10 cellular contexts compared by ENCODE assay signal in the genomic region with DNA sequence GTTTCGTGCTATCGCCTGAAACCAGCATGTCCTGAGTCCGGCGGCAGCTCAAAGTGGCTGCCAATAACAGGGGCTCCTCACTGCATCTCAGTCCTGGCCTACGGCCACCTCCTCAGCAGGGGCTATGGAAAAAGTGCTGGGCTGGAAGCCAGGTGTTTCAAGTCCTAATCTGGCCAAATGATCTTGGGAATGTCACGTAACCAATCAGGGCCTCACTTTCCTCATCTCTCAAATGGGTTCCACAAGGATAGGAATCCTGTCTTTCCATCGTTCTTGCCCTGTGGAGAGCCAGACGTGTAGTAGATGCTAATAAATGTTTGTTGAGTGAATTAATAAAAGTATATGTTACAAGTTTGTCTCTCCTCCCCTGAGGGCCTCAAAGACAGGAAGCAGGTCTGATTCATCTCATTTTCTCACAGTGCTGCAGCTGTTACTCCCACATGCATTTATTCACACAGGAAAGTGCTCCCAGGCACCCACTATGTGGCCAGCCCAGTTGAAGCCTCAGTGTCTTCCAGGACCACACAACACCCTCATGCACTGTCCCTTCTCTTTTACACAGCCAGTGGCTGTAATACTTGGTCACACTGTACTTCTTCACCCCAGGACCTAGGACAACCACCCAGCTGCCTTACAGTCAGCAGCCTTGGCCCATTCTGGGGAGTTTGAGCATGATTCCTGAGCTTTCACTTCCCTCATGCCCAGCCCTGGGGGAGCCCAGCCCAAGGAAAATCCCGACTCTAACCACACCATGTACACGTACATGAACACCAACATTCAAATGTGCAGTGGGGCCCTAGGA. TPM values are rescaled to one million over a fixed set of nuclear protein-coding genes. Genes with fewer than 3 reads are reported as not detected.
A peak's percentile ranks its signal among the peaks of the same experiment; 100 is the strongest.
DNase-seq lines count a peak whose midpoint lies in the region; ATAC-seq and TF ChIP-seq lines count a peak whose summit lies in the region.
"Had no signal": no experiment of that assay in that cellular context is flagged by ENCODE, and none has a peak within 500 bp of the region (broad histone marks: within the 10 kb centered on the region; RNA-seq: fewer than 3 reads in every experiment).

No MANE protein-coding gene starts in this region.

- no peak for TF ChIP-seq POLR2A in esophagus squamous epithelium (IDR thresholded peaks at IDR 0.05)

- peak overlapping the region; percentile 22 for H3K27ac Mint-ChIP-seq in activated CD8-positive, alpha-beta T cell treated with anti-CD3 and anti-CD28 coated beads for 36 hours
- H3K27ac Mint-ChIP-seq in natural killer cell = peak overlapping the region; percentile 94 to 96
- H3K27ac Mint-ChIP-seq: progenitor cell of endocrine pancreas had no signal

- CTCF ChIA-PET in activated CD8-positive, alpha-beta T cell treated with anti-CD3 and anti-CD28 coated beads for 36 hours (lab: Charles Lee) = no interaction called here

- DNase-seq in GM10266 (ENCODE audit: extremely low spot score) (peak; percentile 70), natural killer cell (peak; percentile 60), esophagus squamous epithelium (lab: John Stamatoyannopoulos, UW) (no peak), kidney glomerular epithelial cell (lab: John Stamatoyannopoulos, UW) (no peak), NCI-H2196 (lab: John Stamatoyannopoulos, UW; ENCODE audit: unreplicated experiment) (no peak)
- DNase-seq in activated CD8-positive, alpha-beta T cell treated with anti-CD3 and anti-CD28 coated beads for 36 hours = peak; percentile 44

- no peak overlapping the region for H3K4me3 Mint-ChIP-seq in activated CD8-positive, alpha-beta T cell treated with anti-CD3 and anti-CD28 coated beads for 36 hours
- peak overlapping the region; percentile 80 for H3K4me3 Mint-ChIP-seq in natural killer cell

- H3K4me1 ChIP-seq in esophagus squamous epithelium = peaks cover 5 to 6% (median 5%) of the 10 kb centered on the region in 3 donors

- H3K36me3 Mint-ChIP-seq in activated CD8-positive, alpha-beta T cell treated with anti-CD3 and anti-CD28 coated beads for 36 hours (ENCODE audit: low read depth) = no peaks in the 10 kb centered on the region
- peaks cover 8% of the 10 kb centered on the region for H3K36me3 Mint-ChIP-seq in natural killer cell

- TF ChIP-seq CTCF in GM10266 (IDR thresholded peaks at IDR 0.05; ENCODE audit: control insufficient read depth, insufficient read depth, low read depth, missing control alignments) = no peak
- TF ChIP-seq CTCF in activated CD8-positive, alpha-beta T cell treated with anti-CD3 and anti-CD28 coated beads for 36 hours (IDR thresholded peaks at IDR 0.05) = no peak
- TF ChIP-seq CTCF in natural killer cell (IDR thresholded peaks at IDR 0.05) = no peak
- TF ChIP-seq CTCF in esophagus squamous epithelium (IDR thresholded peaks at IDR 0.05) = no peak

- peak overlapping the region in 2 of 4 donors; percentile 42 to 66 for H3K27ac ChIP-seq in esophagus squamous epithelium

- ATAC-seq in GM21825 (IDR thresholded peaks at IDR 0.05; ENCODE audit: unreplicated experiment) = peak; percentile 51
- ATAC-seq in activated CD8-positive, alpha-beta T cell treated with anti-CD3 and anti-CD28 coated beads for 36 hours = peak; percentile 71
- peak; percentile 47 to 61 (median 57) for ATAC-seq in natural killer cell
- ATAC-seq in HG03565 (IDR thresholded peaks at IDR 0.05; ENCODE audit: unreplicated experiment) = no peak

- peaks cover 0 to 14% (median 0%) of the 10 kb centered on the region in 4 donors for H3K27me3 ChIP-seq in esophagus squamous epithelium

- WGBS in esophagus squamous epithelium, 2 donors = 62 to 67% methylated on average over 8 to 10 of the region's 10 CpGs

- POLR2A ChIA-PET in activated CD8-positive, alpha-beta T cell treated with anti-CD3 and anti-CD28 coated beads for 36 hours (lab: Charles Lee) = interaction anchor here (0.6 to 1.1 kb wide), 2 partner anchors 12 to 20 kb away, joined by 3 to 4 read pairs; no protein-coding TSS in a partner anchor

- peaks cover 34% of the 10 kb centered on the region for H3K4me1 Mint-ChIP-seq in activated CD8-positive, alpha-beta T cell treated with anti-CD3 and anti-CD28 coated beads for 36 hours (ENCODE audit: low read depth)
- peaks cover 91 to 92% of the 10 kb centered on the region in 2 donors for H3K4me1 Mint-ChIP-seq in natural killer cell

- H3K9me3 Mint-ChIP-seq in activated CD8-positive, alpha-beta T cell treated with anti-CD3 and anti-CD28 coated beads for 36 hours = no peaks in the 10 kb centered on the region
- no peaks in the 10 kb centered on the region for H3K9me3 Mint-ChIP-seq in natural killer cell

- no peaks in the 10 kb centered on the region for H3K27me3 Mint-ChIP-seq in activated CD8-positive, alpha-beta T cell treated with anti-CD3 and anti-CD28 coated beads for 36 hours
- no peaks in the 10 kb centered on the region for H3K27me3 Mint-ChIP-seq in natural killer cell (ENCODE audit: low read depth in 2 of 2)

- no peaks in the 10 kb centered on the region for H3K9me3 ChIP-seq in esophagus squamous epithelium

- intact Hi-C loops in activated CD8-positive, alpha-beta T cell treated with anti-CD3 and anti-CD28 coated beads for 36 hours (cut with micrococcal nuclease) = no loop called here
- intact Hi-C loops in natural killer cell (cut with micrococcal nuclease) = loop anchor here (1.0 to 10.0 kb wide), 6 partner anchors 15 to 301 kb away; a partner anchor contains a TSS
- intact Hi-C loops in esophagus squamous epithelium (cut with DNase I) = no loop called here

- H3K36me3 ChIP-seq in esophagus squamous epithelium = no peaks in the 10 kb centered on the region

- no peak overlapping the region for H3K4me3 ChIP-seq in esophagus squamous epithelium

RNA-seq across cellular contexts. Expression of a gene that starts 5.0 kb away (rescaled TPM):
- total RNA-seq in activated CD8-positive, alpha-beta T cell treated with anti-CD3 and anti-CD28 coated beads for 36 hours = not detected
- total RNA-seq in natural killer cell (10 to 100 TPM; 40.7 to 99.1 (median 63.2) TPM), esophagus squamous epithelium (1 to 10 TPM in 2 of 4 donors, under 1 TPM in 2; 0.19 to 5.7 (median 2.5) TPM)
- total RNA-seq: progenitor cell of endocrine pancreas, SK-MEL-5 had no signal

Comparison
In these comparisons a context has a peak if more than half of its experiments do, and no peak if none do; other contexts are left out.
1. DNase-seq: peak in GM10266 (single experiment), activated CD8-positive, alpha-beta T cell treated with anti-CD3 and anti-CD28 coated beads for 36 hours (single experiment) and natural killer cell (single experiment); none in esophagus squamous epithelium (single experiment), kidney glomerular epithelial cell (single experiment) and NCI-H2196 (single experiment).
2. RNA of a gene that starts 5.0 kb away (total RNA-seq): 40.7 to 99.1 TPM in natural killer cell; 0.19 to 5.7 TPM in esophagus squamous epithelium and not detected in activated CD8-positive, alpha-beta T cell treated with anti-CD3 and anti-CD28 coated beads for 36 hours; every median in the first group is over 4 times any median in the second.